In the genomic region with DNA sequence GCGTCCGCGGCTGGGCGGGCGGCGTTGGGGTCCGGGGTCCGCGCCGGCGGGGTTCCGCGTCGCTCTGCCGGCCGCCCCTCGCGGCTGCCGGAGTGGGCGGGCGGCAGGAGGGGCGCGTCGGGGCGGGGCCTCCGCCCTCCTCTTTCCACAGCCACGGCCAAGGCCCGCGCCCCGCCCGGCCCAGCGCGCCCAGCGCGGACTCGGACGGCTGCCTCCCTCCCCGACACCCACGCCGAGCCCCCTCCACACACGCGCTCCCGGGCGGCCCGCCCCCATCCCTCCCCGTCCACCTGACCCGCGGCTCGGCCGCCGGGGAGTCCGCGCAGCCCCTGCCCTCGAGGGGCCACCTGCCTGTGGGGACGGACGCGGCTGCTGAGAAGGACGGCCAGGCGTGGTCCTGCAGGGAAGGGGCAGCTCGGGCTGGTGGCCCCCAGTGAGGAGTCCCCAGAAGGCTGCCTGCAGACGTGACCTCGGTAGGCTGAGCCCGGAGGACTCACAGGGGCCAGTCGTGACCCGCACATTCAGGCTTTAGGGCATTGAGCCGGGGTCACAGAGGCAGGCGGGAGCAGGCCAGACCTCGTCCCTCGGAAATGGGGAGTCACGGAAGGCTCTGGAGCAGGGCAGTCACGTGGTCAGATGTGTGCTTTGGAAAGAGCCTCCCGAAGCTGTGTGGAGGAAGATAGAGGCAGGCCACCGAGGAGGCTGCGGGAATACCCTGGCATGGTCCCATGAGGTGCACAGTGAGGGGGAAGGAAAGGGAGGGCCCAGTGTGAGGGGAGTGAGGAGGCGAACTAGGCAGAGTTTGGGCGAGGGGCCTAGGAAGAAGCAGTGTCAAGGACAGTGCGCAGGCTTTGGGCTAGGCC, we compare ENCODE assay signal across 8 cellular contexts. TPM values are rescaled to one million over a fixed set of nuclear protein-coding genes. Genes with fewer than 3 reads are reported as not detected.
A peak's percentile ranks its signal among the peaks of the same experiment; 100 is the strongest.
DNase-seq lines count a peak whose midpoint lies in the region; ATAC-seq and TF ChIP-seq lines count a peak whose summit lies in the region.

A gene (minus strand): TSS at position 94 of the 863 bp plus-strand sequence. CDS start 24,980 bp downstream, outside the sequence.

- ATAC-seq in activated CD4-positive, alpha-beta T cell treated with anti-CD3 and anti-CD28 coated beads for 36 hours: no peak
- ATAC-seq in left lung (peak; percentile 76), thoracic aorta (ENCODE audit: insufficient number of reproducible peaks, low FRiP score, low read depth) (no peak)

- H3K27me3 Mint-ChIP-seq in activated CD4-positive, alpha-beta T cell treated with anti-CD3 and anti-CD28 coated beads for 36 hours: peaks cover 41% of the 10 kb centered on the region
- H3K27me3 Mint-ChIP-seq in MCF 10A (ENCODE audit: insufficient read depth, unreplicated experiment): peaks cover 21% of the 10 kb centered on the region

- intact Hi-C loops in activated CD4-positive, alpha-beta T cell treated with anti-CD3 and anti-CD28 coated beads for 36 hours (cut with DNase I, micrococcal nuclease): no loop called here
- intact Hi-C loops in MCF 10A (cut with micrococcal nuclease): no loop called here
- intact Hi-C loops in left lung (cut with DNase I): no loop called here

- no peaks in the 10 kb centered on the region for H3K36me3 Mint-ChIP-seq in activated CD4-positive, alpha-beta T cell treated with anti-CD3 and anti-CD28 coated beads for 36 hours (ENCODE audit: low read depth)
- H3K36me3 Mint-ChIP-seq in MCF 10A (ENCODE audit: insufficient read depth, unreplicated experiment): peaks cover 5% of the 10 kb centered on the region

- peaks cover 0 to 31% of the 10 kb centered on the region in 2 donors for H3K27me3 ChIP-seq in left lung
- no peaks in the 10 kb centered on the region for H3K27me3 ChIP-seq in thoracic aorta (replicated peaks; ENCODE audit: insufficient read depth)

- TF ChIP-seq CTCF in MCF 10A (IDR thresholded peaks at IDR 0.05; ENCODE audit: unreplicated experiment) (no peak), left lung (IDR thresholded peaks at IDR 0.05) (no peak), thoracic aorta (IDR thresholded peaks at IDR 0.05) (no peak)

- POLR2A ChIA-PET in activated CD4-positive, alpha-beta T cell treated with anti-CD3 and anti-CD28 coated beads for 36 hours (lab: Charles Lee): no interaction called here
- POLR2A ChIA-PET in MCF 10A (lab: Yijun Ruan, JAX): no interaction called here

- CTCF ChIA-PET in activated CD4-positive, alpha-beta T cell treated with anti-CD3 and anti-CD28 coated beads for 36 hours (lab: Charles Lee): no interaction called here
- CTCF ChIA-PET in MCF 10A (lab: Yijun Ruan, JAX): no interaction called here

- no peaks in the 10 kb centered on the region for H3K9me3 Mint-ChIP-seq in activated CD4-positive, alpha-beta T cell treated with anti-CD3 and anti-CD28 coated beads for 36 hours (ENCODE audit: low read depth)
- no peaks in the 10 kb centered on the region for H3K9me3 Mint-ChIP-seq in MCF 10A (ENCODE audit: unreplicated experiment)

- H3K27ac ChIP-seq in left lung (no peak within 1 kb of the TSS), thoracic aorta (peak within 1 kb of the TSS; percentile 77 to 81)

- no peak within 1 kb of the TSS for H3K27ac Mint-ChIP-seq in activated CD4-positive, alpha-beta T cell treated with anti-CD3 and anti-CD28 coated beads for 36 hours
- no peak within 1 kb of the TSS for H3K27ac Mint-ChIP-seq in MCF 10A (ENCODE audit: low read depth, unreplicated experiment)

- H3K9me3 ChIP-seq in left lung: no peaks in the 10 kb centered on the region
- no peaks in the 10 kb centered on the region for H3K9me3 ChIP-seq in thoracic aorta

- no TSS peak for BruUV-seq in MCF 10A (replicated peaks; lab: Mats Ljungman, UMichigan)

- H3K4me3 Mint-ChIP-seq in activated CD4-positive, alpha-beta T cell treated with anti-CD3 and anti-CD28 coated beads for 36 hours: peak within 1 kb of the TSS; percentile 15
- H3K4me3 Mint-ChIP-seq in MCF 10A (ENCODE audit: unreplicated experiment): peak within 1 kb of the TSS; percentile 23

- H3K4me1 ChIP-seq in left lung (peaks cover 0 to 29% of the 10 kb centered on the region in 2 donors), thoracic aorta (ENCODE audit: control insufficient read depth in 1 of 2, low read depth in 2 of 2) (peaks cover 10 to 25% of the 10 kb centered on the region in 2 donors)

- H3K4me3 ChIP-seq in left lung: peak within 1 kb of the TSS in 1 of 2 donors; percentile 32
- peak within 1 kb of the TSS; percentile 86 for H3K4me3 ChIP-seq in thoracic aorta

- no peak for DNase-seq in activated CD4-positive, alpha-beta T cell treated with anti-CD3 and anti-CD28 coated beads for 36 hours
- DNase-seq in activated CD4-positive, alpha-beta T cell treated with anti-CD3 and anti-CD28 coated beads, Interleukin-2, amount 50 U/mL, for 4 hours: no peak
- no peak for DNase-seq in MCF 10A (ENCODE audit: unreplicated experiment)
- DNase-seq in left lung: peak; percentile 47 to 83
- DNase-seq in thoracic aorta (ENCODE audit: low spot score): no peak
- no peak for DNase-seq in dermis blood vessel endothelial cell
- no peak for DNase-seq in amniotic stem cell (lab: John Stamatoyannopoulos, UW)
- DNase-seq in SK-N-DZ (ENCODE audit: low spot score): no peak

- H3K36me3 ChIP-seq in left lung (no peaks in the 10 kb centered on the region), thoracic aorta (no peaks in the 10 kb centered on the region)

- peaks cover 20% of the 10 kb centered on the region for H3K4me1 Mint-ChIP-seq in activated CD4-positive, alpha-beta T cell treated with anti-CD3 and anti-CD28 coated beads for 36 hours
- H3K4me1 Mint-ChIP-seq in MCF 10A (ENCODE audit: insufficient read depth, unreplicated experiment): no peaks in the 10 kb centered on the region

RNA-seq across cellular contexts. Expression of the gene that starts here (rescaled TPM):
- total RNA-seq in activated CD4-positive, alpha-beta T cell treated with anti-CD3 and anti-CD28 coated beads for 36 hours: under 1 TPM; 0.05 TPM
- not detected in 2 replicates for total RNA-seq in MCF 10A (2022)
- total RNA-seq in left lung: 1 to 10 TPM; 7.0 to 8.4 TPM
- total RNA-seq in thoracic aorta: 100 to 1,000 TPM in 1 of 2 donors, 10 to 100 TPM in 1; 41.6 to 126 TPM
- total RNA-seq in dermis blood vessel endothelial cell: 3.0 and 3.2 TPM in 2 replicates
- 0.23 and 0.29 TPM in 2 replicates for polyA plus RNA-seq in SK-N-DZ (2014; cell fraction: cytosol; rRNA removed)
- 0.65 and 1.1 TPM in 2 replicates for polyA plus RNA-seq in SK-N-DZ (2014; cell fraction: nucleus; rRNA removed)

Comparison
In these comparisons a context has a peak if more than half of its experiments do, and no peak if none do; other contexts are left out.
1. RNA of the gene that starts here (total RNA-seq): 41.6 to 126 TPM in thoracic aorta; 7.0 to 8.4 TPM in left lung, 3.0 to 3.2 TPM in dermis blood vessel endothelial cell, 0.05 TPM in activated CD4-positive, alpha-beta T cell treated with anti-CD3 and anti-CD28 coated beads for 36 hours and not detected in MCF 10A; every median in the first group is over 4 times any median in the second.
2. DNase-seq: peak in left lung (2 of 2); none in activated CD4-positive, alpha-beta T cell treated with anti-CD3 and anti-CD28 coated beads for 36 hours (single experiment), activated CD4-positive, alpha-beta T cell treated with anti-CD3 and anti-CD28 coated beads, Interleukin-2, amount 50 U/mL, for 4 hours (0 of 2), MCF 10A (single experiment), thoracic aorta (single experiment), dermis blood vessel endothelial cell (single experiment), amniotic stem cell (single experiment) and SK-N-DZ (single experiment).
3. H3K27ac ChIP-seq: peak in thoracic aorta (2 of 2); none in left lung (0 of 2).